Comparison of ENCODE assay signal across 25 cellular contexts in genomic region chrX:68286980-68287379, GRCh38.
"Had no signal": no experiment of that assay in that cellular context is flagged by ENCODE, and none has a peak within 500 bp of the region (broad histone marks: within the 10 kb centered on the region; RNA-seq: fewer than 3 reads in every experiment).

No MANE protein-coding gene starts in this region.

- H3K4me3 Mint-ChIP-seq: dendritic cell treated with granulocyte-macrophage colony-stimulating factor and Interleukin-4, amounts not matched to agents 40 ng/mL and 50 ng/mL, for 4 days; effector memory CD8-positive, alpha-beta T cell; endodermal cell; mesothelial cell of epicardium had no signal

- H3K4me3 ChIP-seq: colonic mucosa, esophagus squamous epithelium, gastrocnemius medialis, heart right ventricle, left lung, lower lobe of right lung, mucosa of descending colon had no signal

- H3K27ac Mint-ChIP-seq: dendritic cell treated with granulocyte-macrophage colony-stimulating factor and Interleukin-4, amounts not matched to agents 40 ng/mL and 50 ng/mL, for 4 days; effector memory CD8-positive, alpha-beta T cell; endodermal cell; mesothelial cell of epicardium; naive B cell had no signal

- H3K4me1 Mint-ChIP-seq: endodermal cell, mesothelial cell of epicardium, naive B cell had no signal

- H3K4me1 ChIP-seq: colonic mucosa, esophagus squamous epithelium, gastrocnemius medialis, heart right ventricle, left lung, lower lobe of right lung had no signal

- ATAC-seq: effector memory CD8-positive, alpha-beta T cell; gastrocnemius medialis; heart right ventricle; left cardiac atrium; left lung; left ventricle myocardium superior; lower lobe of right lung; mucosa of descending colon had no signal

- H3K9me3 ChIP-seq: colonic mucosa, esophagus squamous epithelium, gastrocnemius medialis, heart right ventricle, left lung, lower lobe of right lung, mucosa of descending colon had no signal

- H3K27me3 Mint-ChIP-seq: dendritic cell treated with granulocyte-macrophage colony-stimulating factor and Interleukin-4, amounts not matched to agents 40 ng/mL and 50 ng/mL, for 4 days; naive B cell had no signal

- H3K36me3 Mint-ChIP-seq: mesothelial cell of epicardium, naive B cell had no signal

- H3K27ac ChIP-seq: colonic mucosa, epithelial cell of prostate, esophagus squamous epithelium, gastrocnemius medialis, heart right ventricle, left lung, lower lobe of right lung had no signal

- DNase-seq: colonic mucosa; cortex of kidney; effector CD8-positive, alpha-beta T cell; effector memory CD8-positive, alpha-beta T cell; endodermal cell; esophagus squamous epithelium; foreskin fibroblast; foreskin melanocyte; gastrocnemius medialis; glutamatergic neuron; head of caudate nucleus; heart right ventricle; hippocampal formation; islet precursor cell; kidney; kidney glomerular epithelial cell; left cardiac atrium; left lung; left ventricle myocardium superior; lower lobe of right lung; mucosa of descending colon; naive B cell had no signal

- H3K36me3 ChIP-seq: colonic mucosa, esophagus squamous epithelium, gastrocnemius medialis, heart right ventricle, left lung, lower lobe of right lung had no signal

- H3K9me3 Mint-ChIP-seq: dendritic cell treated with granulocyte-macrophage colony-stimulating factor and Interleukin-4, amounts not matched to agents 40 ng/mL and 50 ng/mL, for 4 days; effector memory CD8-positive, alpha-beta T cell had no signal
